Comparison of ENCODE assay signal across 8 cellular contexts in the genomic region with DNA sequence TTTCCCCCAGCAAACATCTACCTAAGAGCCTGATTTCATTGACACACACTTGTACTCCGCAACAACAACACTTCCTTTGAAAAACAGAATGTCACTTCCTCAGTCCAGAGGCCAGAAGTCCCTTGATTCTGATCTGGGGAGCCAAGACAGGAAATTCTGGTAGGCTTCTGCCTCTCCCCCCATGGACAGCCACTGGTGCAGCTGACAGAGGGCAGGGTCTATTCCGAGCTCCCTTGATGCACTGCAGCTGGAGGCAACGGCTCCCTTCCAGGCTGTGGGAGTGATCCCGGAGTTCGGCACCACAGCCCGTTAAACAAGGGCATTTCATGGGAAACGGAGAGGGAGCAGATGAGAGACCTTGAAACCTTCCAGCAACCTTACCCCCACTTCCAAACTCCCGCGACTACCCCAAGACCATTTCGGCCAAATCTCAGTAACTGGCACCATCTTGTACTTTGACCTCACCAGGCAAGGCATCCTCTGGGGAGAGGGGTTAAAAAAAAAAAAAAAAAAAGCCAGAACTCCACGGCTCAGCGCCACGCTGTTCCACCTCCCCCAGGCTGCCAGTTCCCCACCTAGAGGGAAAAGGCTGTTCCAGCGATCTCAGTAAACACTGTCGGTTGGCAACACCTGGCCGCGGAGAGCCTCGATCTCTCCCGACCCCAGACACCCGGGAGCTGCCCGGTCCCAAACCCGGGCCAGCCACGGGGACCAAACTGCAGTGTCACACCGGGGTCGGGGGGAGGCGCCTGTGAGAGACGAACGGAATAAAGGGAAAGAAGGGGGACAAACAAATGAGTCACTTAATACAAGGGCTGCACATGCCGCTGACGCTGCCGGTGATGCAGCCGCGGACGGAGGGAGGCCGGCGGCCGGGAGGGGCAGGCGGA. TPM values are rescaled to one million over a fixed set of nuclear protein-coding genes. Genes with fewer than 3 reads are reported as not detected.
DNase-seq lines count a peak whose midpoint lies in the region; ATAC-seq and TF ChIP-seq lines count a peak whose summit lies in the region.

No MANE protein-coding gene starts in this region.

- peak; percentile 51 for DNase-seq in AG04450 (ENCODE audit: low read depth, low spot score)
- DNase-seq in NCI-H446 (lab: John Stamatoyannopoulos, UW): peak; percentile 34 to 66
- peak; percentile 67 for DNase-seq in activated CD4-positive, alpha-beta T cell treated with anti-CD3 and anti-CD28 coated beads for 1 hour
- DNase-seq in cerebellum (ENCODE audit: low spot score): peak; percentile 57
- DNase-seq in kidney tubule cell (ENCODE audit: low spot score): peak; percentile 92
- peak; percentile 33 to 48 for DNase-seq in stimulated activated CD4-positive, alpha-beta T cell treated with anti-CD3 and anti-CD28 coated beads, Interleukin-1b, Interleukin-23, amount 100 ng/mL, for 1 hour (ENCODE audit: low read depth in 2 of 2)

- peak overlapping the region; percentile 97 for H3K27ac ChIP-seq in AG04450 (ENCODE audit: low read depth, low read length)

- H3K27me3 ChIP-seq in AG04450 (ENCODE audit: control insufficient read depth, insufficient read depth, low read length): no peaks in the 10 kb centered on the region

- peak overlapping the region; percentile 68 for H3K4me3 ChIP-seq in AG04450 (ENCODE audit: low read depth, low read length)

- H3K9me3 ChIP-seq in AG04450 (ENCODE audit: control insufficient read depth, insufficient read depth, low read length): no peaks in the 10 kb centered on the region; the same call in 1 of the 2 replicates

- peak; percentile 54 for TF ChIP-seq CTCF in AG04450 (IDR thresholded peaks at IDR 0.05; ENCODE audit: low read depth, low read length)

- peak; percentile 57 for ATAC-seq in GM19023 (IDR thresholded peaks at IDR 0.05; ENCODE audit: unreplicated experiment)
- ATAC-seq in HG03342 (IDR thresholded peaks at IDR 0.05; ENCODE audit: unreplicated experiment): peak; percentile 57

- CTCF ChIA-PET in AG04450 (lab: Charles Lee): interaction anchor here (0.6 to 7.4 kb wide), 7 partner anchors 11 to 267 kb away, joined by 3 to 55 read pairs (median 5); no protein-coding TSS in a partner anchor

- POLR2A ChIA-PET in AG04450 (lab: Yijun Ruan, JAX): interaction anchor here (0.6 to 0.7 kb wide), 6 partner anchors 123 to 415 kb away, joined by 6 to 9 read pairs (median 8); no protein-coding TSS in a partner anchor

RNA-seq across cellular contexts. Expression of a gene that starts 1.1 kb away (rescaled TPM):
- 7.9 and 8.7 TPM in 2 replicates for polyA plus RNA-seq in AG04450 (2011; rRNA removed)
- 14.0 and 16.2 TPM in 2 replicates for polyA minus RNA-seq in AG04450 (2011; rRNA and poly(A)+ RNA removed)
- 16.7 TPM for total RNA-seq in cerebellum

Comparison
In these comparisons a context has a peak if more than half of its experiments do, and no peak if none do; other contexts are left out.
1. Peak in every context shown above with its lines: DNase-seq, ATAC-seq, H3K4me3 ChIP-seq and H3K27ac ChIP-seq.
2. DNase-seq: peak in every context shown above with its lines; median percentile 92 in kidney tubule cell; 67 in activated CD4-positive, alpha-beta T cell treated with anti-CD3 and anti-CD28 coated beads for 1 hour; 57 in cerebellum; 51 in AG04450; 50 in NCI-H446; 40 in stimulated activated CD4-positive, alpha-beta T cell treated with anti-CD3 and anti-CD28 coated beads, Interleukin-1b, Interleukin-23, amount 100 ng/mL, for 1 hour.